In genomic region chr3:117195034-117195433, GRCh38 we compare ENCODE assay signal across 26 cellular contexts.
"Had no signal": no experiment of that assay in that cellular context is flagged by ENCODE, and none has a peak within 500 bp of the region (broad histone marks: within the 10 kb centered on the region; RNA-seq: fewer than 3 reads in every experiment).

No MANE protein-coding gene starts in this region.

- H3K4me3 ChIP-seq: coronary artery, dorsolateral prefrontal cortex, esophagus muscularis mucosa, gastroesophageal sphincter, heart right ventricle, left lung, lower lobe of right lung, mucosa of descending colon had no signal

- FAIRE-seq: colon, endothelial cell of umbilical vein, frontal cortex, kidney had no signal

- H3K36me3 ChIP-seq: esophagus muscularis mucosa, gastroesophageal sphincter, heart right ventricle, left lung, lower lobe of right lung had no signal

- H3K9me3 ChIP-seq: esophagus muscularis mucosa, gastroesophageal sphincter, heart right ventricle, left lung, lower lobe of right lung, mucosa of descending colon had no signal

- H3K27ac ChIP-seq: coronary artery, dorsolateral prefrontal cortex, esophagus muscularis mucosa, foreskin keratinocyte, gastroesophageal sphincter, heart right ventricle, left lung, lower lobe of right lung had no signal

- H3K27me3 ChIP-seq: dorsolateral prefrontal cortex, esophagus muscularis mucosa, foreskin keratinocyte, gastroesophageal sphincter, heart right ventricle, left lung had no signal

- ATAC-seq: foreskin keratinocyte; gastroesophageal sphincter; heart right ventricle; left cardiac atrium; left lung; left ventricle myocardium superior; lower lobe of right lung; mucosa of descending colon; naive thymus-derived CD8-positive, alpha-beta T cell had no signal

- DNase-seq: dermis blood vessel endothelial cell; dorsolateral prefrontal cortex; effector CD4-positive, alpha-beta T cell; effector memory CD4-positive, alpha-beta T cell; foreskin keratinocyte; glutamatergic neuron; head of caudate nucleus; heart right ventricle; hippocampal formation; immature natural killer cell; islet precursor cell; kidney; left cardiac atrium; left lung; left ventricle myocardium superior; lower lobe of right lung; mesenchymal stem cell; mucosa of descending colon; naive B cell; naive thymus-derived CD8-positive, alpha-beta T cell had no signal

- H3K4me1 ChIP-seq: esophagus muscularis mucosa, foreskin keratinocyte, gastroesophageal sphincter, heart right ventricle, left lung, lower lobe of right lung had no signal
